In genomic region chr18:60021556-60021955, GRCh38 we compare ENCODE assay signal across 25 cellular contexts.
"Had no signal": no experiment of that assay in that cellular context is flagged by ENCODE, and none has a peak within 500 bp of the region (broad histone marks: within the 10 kb centered on the region; RNA-seq: fewer than 3 reads in every experiment).

No MANE protein-coding gene starts in this region.

- ATAC-seq: activated CD8-positive, alpha-beta T cell treated with anti-CD3 and anti-CD28 coated beads, Interleukin-2, amount 10 ng/mL, durations not matched to agents 7 days and 5 days; Right ventricle myocardium inferior; T-helper 17 cell had no signal

- H3K9me3 ChIP-seq: adrenal gland, MG63, SJCRH30 had no signal

- H3K36me3 ChIP-seq: adrenal gland, MG63, SJCRH30 had no signal

- DNase-seq: activated CD4-positive, alpha-beta T cell treated with anti-CD3 and anti-CD28 coated beads for 48 hours; activated CD4-positive, alpha-beta T cell treated with anti-CD3 and anti-CD28 coated beads, Interleukin-2, amount 50 U/mL, for 4 hours; activated CD4-positive, CD25-positive, alpha-beta regulatory T cell treated with anti-CD3 and anti-CD28 coated beads, Interleukin-2, amount 50 U/mL, for 72 hours; activated CD8-positive, alpha-beta memory T cell treated with anti-CD3 and anti-CD28 coated beads, Interleukin-2, amount 50 U/mL, for 48 hours; activated CD8-positive, alpha-beta T cell treated with anti-CD3 and anti-CD28 coated beads, Interleukin-2, amount 10 ng/mL, durations not matched to agents 7 days and 5 days; activated naive CD4-positive, alpha-beta T cell treated with anti-CD3 and anti-CD28 coated beads, Interleukin-2, amount 50 U/mL, for 16 hours; activated naive CD8-positive, alpha-beta T cell treated with anti-CD3 and anti-CD28 coated beads, Interleukin-2, amount 10 ng/mL, durations not matched to agents 7 days and 5 days; activated T-cell treated with anti-CD3 and anti-CD28 coated beads, Interleukin-2, amount 50 U/mL, for 1 hour; adrenal gland; anterior cingulate cortex; cerebellar nuclear complex; MG63; MV-4-11; NCI-H1105; NCI-H146; NCI-H187 treated with DMSO at 0.1 percent for 48 hours; NCI-H2107; NCI-H446; NCI-H524; NCI-H748 treated with DMSO at 0.1 percent for 48 hours; RPMI8226; SJCRH30; T-helper 17 cell; T-helper 9 cell had no signal

- H3K4me3 ChIP-seq: adrenal gland, MG63, SJCRH30 had no signal

- H3K27me3 ChIP-seq: adrenal gland, MG63, SJCRH30 had no signal

- H3K27ac ChIP-seq: adrenal gland, SJCRH30 had no signal

- H3K4me1 ChIP-seq: SJCRH30 had no signal
